ENCODE assay signal across 19 cellular contexts in genomic region chr3:71294919-71295318, GRCh38.
A peak's percentile ranks its signal among the peaks of the same experiment; 100 is the strongest.
DNase-seq lines count a peak whose midpoint lies in the region; ATAC-seq and TF ChIP-seq lines count a peak whose summit lies in the region.
"Had no signal": no experiment of that assay in that cellular context is flagged by ENCODE, and none has a peak within 500 bp of the region (broad histone marks: within the 10 kb centered on the region; RNA-seq: fewer than 3 reads in every experiment).

No MANE protein-coding gene starts in this region.

- peaks cover 0 to 25% (median 0%) of the 10 kb centered on the region in 3 experiments for H3K36me3 ChIP-seq in naive thymus-derived CD4-positive, alpha-beta T cell (ENCODE audit: control insufficient read depth in 2 of 3, insufficient read depth in 3 of 3, low read length in 3 of 3)
- H3K36me3 ChIP-seq in gastroesophageal sphincter = no peaks in the 10 kb centered on the region

- no peaks in the 10 kb centered on the region for H3K9me3 Mint-ChIP-seq in activated CD4-positive, alpha-beta T cell treated with anti-CD3 and anti-CD28 coated beads for 36 hours (ENCODE audit: low read depth)
- no peaks in the 10 kb centered on the region for H3K9me3 Mint-ChIP-seq in activated CD4-positive, alpha-beta T cell treated with anti-CD3 and anti-CD28 coated beads, Interleukin-2, amount 10 ng/mL, durations not matched to agents 24 days and 14 days
- peaks cover 2% of the 10 kb centered on the region for H3K9me3 Mint-ChIP-seq in Calu3 (ENCODE audit: low read depth, unreplicated experiment)
- H3K9me3 Mint-ChIP-seq in activated naive CD8-positive, alpha-beta T cell treated with anti-CD3 and anti-CD28 coated beads, Interleukin-2, amount 50 U/mL, for 24 hours = no peaks in the 10 kb centered on the region
- peaks cover 0 to 5% (median 0%) of the 10 kb centered on the region in 11 donors for H3K9me3 Mint-ChIP-seq in naive thymus-derived CD4-positive, alpha-beta T cell
- H3K9me3 Mint-ChIP-seq: CD4-positive, alpha-beta memory T cell had no signal

- H3K4me1 ChIP-seq in naive thymus-derived CD4-positive, alpha-beta T cell (ENCODE audit: control insufficient read depth in 2 of 2, insufficient read depth in 2 of 2, low read length in 2 of 2) = peaks cover 0 to 25% of the 10 kb centered on the region in 2 donors
- H3K4me1 ChIP-seq in gastroesophageal sphincter = peaks cover 0 to 5% (median 3%) of the 10 kb centered on the region in 3 donors

- no peaks in the 10 kb centered on the region for H3K27me3 Mint-ChIP-seq in activated CD4-positive, alpha-beta T cell treated with anti-CD3 and anti-CD28 coated beads for 36 hours
- H3K27me3 Mint-ChIP-seq in activated CD4-positive, alpha-beta T cell treated with anti-CD3 and anti-CD28 coated beads, Interleukin-2, amount 10 ng/mL, durations not matched to agents 24 days and 14 days = peaks cover 24% of the 10 kb centered on the region
- H3K27me3 Mint-ChIP-seq in Calu3 (ENCODE audit: unreplicated experiment) = no peaks in the 10 kb centered on the region
- H3K27me3 Mint-ChIP-seq in activated naive CD8-positive, alpha-beta T cell treated with anti-CD3 and anti-CD28 coated beads, Interleukin-2, amount 50 U/mL, for 24 hours = no peaks in the 10 kb centered on the region
- peaks cover 0 to 30% (median 0%) of the 10 kb centered on the region in 5 donors for H3K27me3 Mint-ChIP-seq in naive thymus-derived CD4-positive, alpha-beta T cell
- H3K27me3 Mint-ChIP-seq: B cell; CD4-positive, alpha-beta memory T cell had no signal

- no peak for DNase-seq in activated CD4-positive, alpha-beta T cell treated with anti-CD3 and anti-CD28 coated beads for 36 hours
- DNase-seq in activated CD4-positive, alpha-beta T cell treated with anti-CD3 and anti-CD28 coated beads, Interleukin-2, amount 10 ng/mL, durations not matched to agents 24 days and 14 days = no peak
- DNase-seq in Calu3 (peak; percentile 2), OCI-M1 (lab: John Stamatoyannopoulos, UW) (no peak)
- DNase-seq in activated naive CD8-positive, alpha-beta T cell treated with anti-CD3 and anti-CD28 coated beads, Interleukin-2, amount 50 U/mL, for 24 hours = no peak
- DNase-seq in naive thymus-derived CD4-positive, alpha-beta T cell = no peak
- no peak for DNase-seq in stimulated activated CD4-positive, alpha-beta T cell treated with anti-CD3 and anti-CD28 coated beads, Interleukin-15, amount 100 ng/mL, for 24 hours
- DNase-seq: CD4-positive, alpha-beta memory T cell; GDM1; NCI-H187 treated with DMSO at 0.1 percent for 48 hours; NCI-H2171; NCI-H446 treated with DMSO at 0.1 percent for 48 hours; RPMI8226 had no signal

- CTCF ChIA-PET in activated CD4-positive, alpha-beta T cell treated with anti-CD3 and anti-CD28 coated beads for 36 hours (lab: Charles Lee) = interaction anchor here (0.7 kb wide), 1 partner anchor 289 kb away, joined by 3 read pairs; no protein-coding TSS in a partner anchor
- CTCF ChIA-PET in Calu3 (lab: Charles Lee) = interaction anchor here (0.6 kb wide), 1 partner anchor 328 kb away, joined by 3 read pairs; no protein-coding TSS in a partner anchor
- CTCF ChIA-PET in naive thymus-derived CD4-positive, alpha-beta T cell (lab: Charles Lee) = interaction anchor here (0.6 kb wide), 2 partner anchors 9 to 217 kb away, joined by 3 to 4 read pairs; no protein-coding TSS in a partner anchor

- no peak for TF ChIP-seq EP300 in gastroesophageal sphincter (IDR thresholded peaks at IDR 0.05)

- peaks cover 50% of the 10 kb centered on the region for H3K36me3 Mint-ChIP-seq in activated CD4-positive, alpha-beta T cell treated with anti-CD3 and anti-CD28 coated beads for 36 hours (ENCODE audit: low read depth)
- peaks cover 19% of the 10 kb centered on the region for H3K36me3 Mint-ChIP-seq in activated CD4-positive, alpha-beta T cell treated with anti-CD3 and anti-CD28 coated beads, Interleukin-2, amount 10 ng/mL, durations not matched to agents 24 days and 14 days (ENCODE audit: low read depth)
- H3K36me3 Mint-ChIP-seq in Calu3 (ENCODE audit: insufficient read depth, unreplicated experiment) = no peaks in the 10 kb centered on the region
- peaks cover 61% of the 10 kb centered on the region for H3K36me3 Mint-ChIP-seq in activated naive CD8-positive, alpha-beta T cell treated with anti-CD3 and anti-CD28 coated beads, Interleukin-2, amount 50 U/mL, for 24 hours (ENCODE audit: low read depth)
- H3K36me3 Mint-ChIP-seq in naive thymus-derived CD4-positive, alpha-beta T cell = peaks cover 3 to 60% (median 47%) of the 10 kb centered on the region in 5 donors

- no peak for TF ChIP-seq POLR2A in gastroesophageal sphincter (IDR thresholded peaks at IDR 0.05)

- H3K27ac Mint-ChIP-seq in activated CD4-positive, alpha-beta T cell treated with anti-CD3 and anti-CD28 coated beads for 36 hours = peak overlapping the region; percentile 37
- no peak overlapping the region for H3K27ac Mint-ChIP-seq in activated CD4-positive, alpha-beta T cell treated with anti-CD3 and anti-CD28 coated beads, Interleukin-2, amount 10 ng/mL, durations not matched to agents 24 days and 14 days
- no peak overlapping the region for H3K27ac Mint-ChIP-seq in Calu3 (ENCODE audit: unreplicated experiment)
- H3K27ac Mint-ChIP-seq in activated naive CD8-positive, alpha-beta T cell treated with anti-CD3 and anti-CD28 coated beads, Interleukin-2, amount 50 U/mL, for 24 hours = peak overlapping the region; percentile 37
- peak overlapping the region in 7 of 9 donors; percentile 11 to 77 (median 44) for H3K27ac Mint-ChIP-seq in naive thymus-derived CD4-positive, alpha-beta T cell
- H3K27ac Mint-ChIP-seq: B cell had no signal

- BruUV-seq in Calu3 (replicated peaks; lab: Mats Ljungman, UMichigan) = no TSS peak

- H3K4me3 ChIP-seq in naive thymus-derived CD4-positive, alpha-beta T cell (ENCODE audit: low read length) = no peak overlapping the region
- H3K4me3 ChIP-seq in gastroesophageal sphincter = no peak overlapping the region
- H3K4me3 ChIP-seq: GM12878, K562 had no signal

- H3K4me3 Mint-ChIP-seq in activated CD4-positive, alpha-beta T cell treated with anti-CD3 and anti-CD28 coated beads for 36 hours = no peak overlapping the region
- H3K4me3 Mint-ChIP-seq in activated CD4-positive, alpha-beta T cell treated with anti-CD3 and anti-CD28 coated beads, Interleukin-2, amount 10 ng/mL, durations not matched to agents 24 days and 14 days = no peak overlapping the region
- no peak overlapping the region for H3K4me3 Mint-ChIP-seq in Calu3 (ENCODE audit: low read depth, unreplicated experiment)
- no peak overlapping the region for H3K4me3 Mint-ChIP-seq in activated naive CD8-positive, alpha-beta T cell treated with anti-CD3 and anti-CD28 coated beads, Interleukin-2, amount 50 U/mL, for 24 hours
- peak overlapping the region in 6 of 10 donors; percentile 11 to 74 (median 16) for H3K4me3 Mint-ChIP-seq in naive thymus-derived CD4-positive, alpha-beta T cell
- H3K4me3 Mint-ChIP-seq: B cell; CD4-positive, alpha-beta memory T cell had no signal

- H3K9me3 ChIP-seq in naive thymus-derived CD4-positive, alpha-beta T cell (ENCODE audit: control insufficient read depth in 2 of 3, low read length in 3 of 3) = no peaks in the 10 kb centered on the region
- H3K9me3 ChIP-seq in gastroesophageal sphincter = no peaks in the 10 kb centered on the region

- POLR2A ChIA-PET in activated CD4-positive, alpha-beta T cell treated with anti-CD3 and anti-CD28 coated beads for 36 hours (lab: Charles Lee) = no interaction called here
- POLR2A ChIA-PET in naive thymus-derived CD4-positive, alpha-beta T cell (lab: Charles Lee) = interaction anchor here (0.6 to 0.7 kb wide), 2 partner anchors 12 to 199 kb away, joined by 3 read pairs; no protein-coding TSS in a partner anchor

- H3K27me3 ChIP-seq in naive thymus-derived CD4-positive, alpha-beta T cell (ENCODE audit: control insufficient read depth in 2 of 2, insufficient read depth in 2 of 2, low read length in 2 of 2) = no peaks in the 10 kb centered on the region
- H3K27me3 ChIP-seq in gastroesophageal sphincter = no peaks in the 10 kb centered on the region

- no peak for ATAC-seq in activated CD4-positive, alpha-beta T cell treated with anti-CD3 and anti-CD28 coated beads for 36 hours
- no peak for ATAC-seq in activated naive CD8-positive, alpha-beta T cell treated with anti-CD3 and anti-CD28 coated beads, Interleukin-2, amount 50 U/mL, for 24 hours
- ATAC-seq in naive thymus-derived CD4-positive, alpha-beta T cell = no peak
- no peak for ATAC-seq in gastroesophageal sphincter
- ATAC-seq: GM12878, K562 had no signal

- intact Hi-C loops in activated CD4-positive, alpha-beta T cell treated with anti-CD3 and anti-CD28 coated beads for 36 hours (cut with DNase I, micrococcal nuclease) = no loop called here
- intact Hi-C loops in activated CD4-positive, alpha-beta T cell treated with anti-CD3 and anti-CD28 coated beads, Interleukin-2, amount 10 ng/mL, durations not matched to agents 24 days and 14 days (cut with micrococcal nuclease) = no loop called here
- intact Hi-C loops in Calu3 (cut with micrococcal nuclease; ENCODE audit: unreplicated experiment) = loop anchor here (2.0 kb wide), 1 partner anchor 158 kb away; no protein-coding TSS in a partner anchor
- intact Hi-C loops in naive thymus-derived CD4-positive, alpha-beta T cell (cut with micrococcal nuclease) = no loop called here

- 84 to 91% methylated on average over 3 to 5 of the region's 7 CpGs for WGBS in gastroesophageal sphincter (ENCODE audit: low coverage in 1 of 2), 2 donors

- peaks cover 78% of the 10 kb centered on the region for H3K4me1 Mint-ChIP-seq in activated CD4-positive, alpha-beta T cell treated with anti-CD3 and anti-CD28 coated beads for 36 hours
- peaks cover 10% of the 10 kb centered on the region for H3K4me1 Mint-ChIP-seq in activated CD4-positive, alpha-beta T cell treated with anti-CD3 and anti-CD28 coated beads, Interleukin-2, amount 10 ng/mL, durations not matched to agents 24 days and 14 days
- H3K4me1 Mint-ChIP-seq in Calu3 (ENCODE audit: low read depth, unreplicated experiment) = peaks cover 9% of the 10 kb centered on the region
- H3K4me1 Mint-ChIP-seq in activated naive CD8-positive, alpha-beta T cell treated with anti-CD3 and anti-CD28 coated beads, Interleukin-2, amount 50 U/mL, for 24 hours = peaks cover 84% of the 10 kb centered on the region
- peaks cover 9 to 90% (median 85%) of the 10 kb centered on the region in 7 donors for H3K4me1 Mint-ChIP-seq in naive thymus-derived CD4-positive, alpha-beta T cell

- TF ChIP-seq CTCF in Calu3 (IDR thresholded peaks at IDR 0.05; ENCODE audit: unreplicated experiment) (no peak), gastroesophageal sphincter (IDR thresholded peaks at IDR 0.05) (no peak)

- no peak overlapping the region for H3K27ac ChIP-seq in naive thymus-derived CD4-positive, alpha-beta T cell (ENCODE audit: low read depth, low read length)
- no peak overlapping the region for H3K27ac ChIP-seq in gastroesophageal sphincter
- H3K27ac ChIP-seq: 22Rv1, HL-60 had no signal

Comparison
In these comparisons a context has a peak if more than half of its experiments do, and no peak if none do; other contexts are left out.
1. H3K27ac Mint-ChIP-seq: peak in activated CD4-positive, alpha-beta T cell treated with anti-CD3 and anti-CD28 coated beads for 36 hours (single experiment), activated naive CD8-positive, alpha-beta T cell treated with anti-CD3 and anti-CD28 coated beads, Interleukin-2, amount 50 U/mL, for 24 hours (single experiment) and naive thymus-derived CD4-positive, alpha-beta T cell (7 of 9); none in activated CD4-positive, alpha-beta T cell treated with anti-CD3 and anti-CD28 coated beads, Interleukin-2, amount 10 ng/mL, durations not matched to agents 24 days and 14 days (single experiment) and Calu3 (single experiment).
2. H3K4me3 Mint-ChIP-seq: peak in naive thymus-derived CD4-positive, alpha-beta T cell (6 of 10); none in activated CD4-positive, alpha-beta T cell treated with anti-CD3 and anti-CD28 coated beads for 36 hours (single experiment), activated CD4-positive, alpha-beta T cell treated with anti-CD3 and anti-CD28 coated beads, Interleukin-2, amount 10 ng/mL, durations not matched to agents 24 days and 14 days (single experiment), Calu3 (single experiment) and activated naive CD8-positive, alpha-beta T cell treated with anti-CD3 and anti-CD28 coated beads, Interleukin-2, amount 50 U/mL, for 24 hours (single experiment).